26 cellular contexts compared by ENCODE assay signal in the genomic region with DNA sequence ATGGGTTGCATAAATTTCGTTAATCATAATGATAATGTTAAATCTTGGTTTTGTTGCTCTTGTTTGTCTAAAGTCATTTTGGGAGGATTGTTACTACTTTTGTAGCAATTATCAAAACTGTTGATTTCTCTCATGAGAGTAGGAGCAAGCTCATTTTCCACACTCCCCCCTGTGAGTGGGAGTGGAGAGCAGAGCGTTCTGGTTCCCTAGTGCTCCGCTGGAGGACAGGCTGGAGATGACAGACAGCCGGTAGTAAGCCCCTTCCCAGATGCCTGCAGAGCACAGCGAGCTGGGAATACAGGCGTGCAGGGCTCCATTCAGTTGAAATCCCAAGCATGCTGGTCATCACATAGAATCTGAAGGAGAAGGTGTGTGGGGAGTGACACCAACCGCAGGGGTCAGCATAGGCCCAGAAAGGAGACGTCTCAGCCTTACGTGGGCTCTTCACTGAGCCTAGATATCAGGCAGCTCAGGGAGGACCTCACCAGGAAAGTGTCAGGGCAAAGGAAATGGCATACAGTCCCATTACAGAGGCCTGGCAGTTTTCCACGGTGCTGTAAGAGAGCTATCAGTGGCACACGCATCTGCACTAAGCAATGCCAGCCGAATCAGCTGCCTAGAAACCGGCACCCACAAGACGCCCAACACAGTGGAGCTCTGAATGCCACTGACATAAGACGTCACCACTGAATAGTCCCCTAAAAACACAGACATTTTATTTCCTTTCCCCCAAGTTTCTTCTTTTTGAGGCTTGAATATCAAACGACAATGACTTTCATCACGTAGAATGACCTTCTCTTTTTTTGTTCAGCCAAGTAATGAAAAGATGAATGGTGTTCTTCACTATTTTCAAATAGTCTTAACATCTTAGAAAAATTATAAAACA.
A peak's percentile ranks its signal among the peaks of the same experiment; 100 is the strongest.
DNase-seq lines count a peak whose midpoint lies in the region; ATAC-seq, FAIRE-seq and TF ChIP-seq lines count a peak whose summit lies in the region.
"Had no signal": no experiment of that assay in that cellular context is flagged by ENCODE, and none has a peak within 500 bp of the region (broad histone marks: within the 10 kb centered on the region; RNA-seq: fewer than 3 reads in every experiment).

No MANE protein-coding gene starts in this region.

- peaks cover 5 to 11% of the 10 kb centered on the region in 2 experiments; a peak in 3 of 5 replicates for H3K36me3 ChIP-seq in HepG2 (replicated peaks in 1 of 2; ENCODE audit: control insufficient read depth in 1 of 2, insufficient read depth in 2 of 2, low read length in 2 of 2)
- H3K36me3 ChIP-seq: BLaER1 treated with 17β-estradiol and CSF1 and Interleukin-3, amounts not matched to agents 10 nM and 100 nM had no signal

- TF ChIP-seq RAD21 in HepG2 (CRISPR knock-in tag; IDR thresholded peaks at IDR 0.05): no peak

- intact Hi-C loops in HepG2 (cut with micrococcal nuclease; ENCODE audit: unreplicated experiment): no loop called here

- in situ Hi-C loops in HepG2 (cut with HindIII; ENCODE audit: extremely low pct_ligation_motif_present, low pct_unique_long_range_greater_than_20kb): no loop called here

- CTCF ChIA-PET in HepG2 (lab: Yijun Ruan, JAX; ENCODE audit: low intra/inter-chr PET ratio, low total read pairs): interaction anchor here (0.5 kb wide), 1 partner anchor 419 kb away, joined by 3 read pairs; no protein-coding TSS in a partner anchor

- DNase-seq in Ammon's horn (ENCODE audit: low spot score): peak; percentile 55
- DNase-seq in M059J (ENCODE audit: low read depth): peak; percentile 56
- peak; percentile 43 for DNase-seq in epidermal melanocyte (ENCODE audit: insufficient read length, low spot score)
- DNase-seq in HepG2 (ENCODE audit: low spot score): no peak
- no peak for DNase-seq in AG08395 (ENCODE audit: low spot score)
- DNase-seq in H54 (ENCODE audit: insufficient read length, low spot score): no peak
- DNase-seq in foreskin keratinocyte: no peak
- no peak for DNase-seq in cerebellar cortex (ENCODE audit: low spot score)
- DNase-seq: activated CD4-positive, alpha-beta memory T cell treated with anti-CD3 and anti-CD28 coated beads, Interleukin-2, amount 10 ng/mL, durations not matched to agents 7 days and 5 days; activated effector memory CD4-positive, alpha-beta T cell treated with anti-CD3 and anti-CD28 coated beads, Interleukin-2, amount 50 U/mL, for 16 hours; activated T-cell treated with anti-CD3 and anti-CD28 coated beads for 4 hours; effector memory CD4-positive, alpha-beta T cell; mesendoderm; naive B cell; NCI-H1092; NCI-H2081; NCI-H774; SHP77 treated with DMSO at 0.1 percent for 48 hours; small intestine; stimulated activated CD4-positive, alpha-beta T cell treated with anti-CD3 and anti-CD28 coated beads, Interleukin-1b, Interleukin-23, amount 100 ng/mL, for 48 hours; SW 1271; T1000 had no signal

- H3K27ac ChIP-seq in HepG2 (ENCODE audit: extremely low read length, insufficient read depth, low read length) (no peak overlapping the region), foreskin keratinocyte (no peak overlapping the region)
- H3K27ac ChIP-seq: BLaER1 treated with 17β-estradiol and CSF1 and Interleukin-3, amounts not matched to agents 10 nM and 100 nM; HL-60 had no signal

- no TSS peak for BruUV-seq in HepG2 (replicated peaks; lab: Mats Ljungman, UMichigan)

- no peak for ATAC-seq in HepG2
- no peak for ATAC-seq in foreskin keratinocyte
- ATAC-seq: esophagus mucosa, GM12878 had no signal

- no peak overlapping the region for H3K4me3 ChIP-seq in HepG2 (replicated peaks in 1 of 3; ENCODE audit: insufficient read depth in 1 of 3, low read depth in 2 of 3, low read length in 3 of 3)
- H3K4me3 ChIP-seq: BLaER1 treated with 17β-estradiol and CSF1 and Interleukin-3, amounts not matched to agents 10 nM and 100 nM; GM12878 had no signal

- no peaks in the 10 kb centered on the region for H4K20me1 ChIP-seq in HepG2 (ENCODE audit: insufficient read depth, low read length)
- H4K20me1 ChIP-seq: BLaER1 treated with 17β-estradiol and CSF1 and Interleukin-3, amounts not matched to agents 10 nM and 100 nM had no signal

- TF ChIP-seq CTCF in HepG2 (CRISPR knock-in tag; IDR thresholded peaks at IDR 0.05): no peak
- TF ChIP-seq CTCF in foreskin keratinocyte (conservative IDR thresholded peaks at IDR 0.05): no peak

- peaks cover 59% of the 10 kb centered on the region for H3K4me1 ChIP-seq in HepG2 (ENCODE audit: insufficient read depth, low read length)
- no peaks in the 10 kb centered on the region for H3K4me1 ChIP-seq in foreskin keratinocyte
- H3K4me1 ChIP-seq: BLaER1 treated with 17β-estradiol and CSF1 and Interleukin-3, amounts not matched to agents 10 nM and 100 nM had no signal

- WGBS in HepG2 (ENCODE audit: low lambda C conversion rate): 98% methylated on average over 17 of the region's 17 CpGs

- TF ChIP-seq POLR2A in HepG2 (IDR thresholded peaks at IDR 0.05; ENCODE audit: insufficient read depth in 1 of 2, low read depth in 2 of 2, low read length in 2 of 2): no peak
- no peak for TF ChIP-seq POLR2A in H54 (IDR thresholded peaks at IDR 0.05; ENCODE audit: low read depth, low read length)

- POLR2A ChIA-PET in HepG2 (lab: Yijun Ruan, JAX): interaction anchor here (10.5 kb wide), 1 partner anchor 91 kb away, joined by 354 read pairs; a partner anchor contains a TSS

- no peak overlapping the region for H2AFZ ChIP-seq in HepG2 (ENCODE audit: low read length)

- no peak overlapping the region for H3K9ac ChIP-seq in HepG2 (ENCODE audit: insufficient read depth, low read depth, low read length)
- H3K9ac ChIP-seq: BLaER1 treated with 17β-estradiol and CSF1 and Interleukin-3, amounts not matched to agents 10 nM and 100 nM had no signal

- H3K4me2 ChIP-seq in HepG2 (ENCODE audit: low read depth, low read length): no peak overlapping the region
- H3K4me2 ChIP-seq: BLaER1 treated with 17β-estradiol and CSF1 and Interleukin-3, amounts not matched to agents 10 nM and 100 nM had no signal

- no peak for TF ChIP-seq EP300 in HepG2 (IDR thresholded peaks at IDR 0.05; ENCODE audit: low read depth in 2 of 2, low read length in 2 of 2)
- no peak for TF ChIP-seq EP300 in HepG2 (CRISPR knock-in tag; IDR thresholded peaks at IDR 0.05; ENCODE audit: borderline replicate concordance)

- H3K79me2 ChIP-seq in HepG2 (ENCODE audit: insufficient read depth, low read length): peaks cover 44% of the 10 kb centered on the region

- H3K27me3 ChIP-seq in HepG2 (ENCODE audit: control insufficient read depth in 1 of 2, insufficient read depth in 2 of 2, low read length in 2 of 2) (no peaks in the 10 kb centered on the region), foreskin keratinocyte (no peaks in the 10 kb centered on the region)
- H3K27me3 ChIP-seq: BLaER1 treated with 17β-estradiol and CSF1 and Interleukin-3, amounts not matched to agents 10 nM and 100 nM had no signal

- H3K9me3 ChIP-seq in HepG2 (ENCODE audit: low read length): no peaks in the 10 kb centered on the region
- H3K9me3 ChIP-seq: BLaER1 treated with 17β-estradiol and CSF1 and Interleukin-3, amounts not matched to agents 10 nM and 100 nM had no signal

- FAIRE-seq in HepG2 (lab: Jason Lieb, UNC): no peak
- no peak for FAIRE-seq in H54 (lab: Jason Lieb, UNC)
- FAIRE-seq: GM12878, small intestine had no signal

TF ChIP-seq in HepG2, 621 proteins besides CTCF, POLR2A, EP300 and RAD21 (continues in another document):
- TF ChIP-seq SRSF1 (optimal IDR thresholded peaks at IDR 0.05; ENCODE audit: low read depth, low read length): no peak
- TF ChIP-seq NCOA5 (CRISPR knock-in tag; IDR thresholded peaks at IDR 0.05): no peak
- no peak for TF ChIP-seq ZC3H4 (CRISPR knock-in tag; IDR thresholded peaks at IDR 0.05; ENCODE audit: borderline replicate concordance)
- 0 out of 2 replicates have a peak, but pooled peaks have one; percentile 41 for TF ChIP-seq ZNF263 (CRISPR knock-in tag; IDR thresholded peaks at IDR 0.05)
- TF ChIP-seq, protein P1, sequence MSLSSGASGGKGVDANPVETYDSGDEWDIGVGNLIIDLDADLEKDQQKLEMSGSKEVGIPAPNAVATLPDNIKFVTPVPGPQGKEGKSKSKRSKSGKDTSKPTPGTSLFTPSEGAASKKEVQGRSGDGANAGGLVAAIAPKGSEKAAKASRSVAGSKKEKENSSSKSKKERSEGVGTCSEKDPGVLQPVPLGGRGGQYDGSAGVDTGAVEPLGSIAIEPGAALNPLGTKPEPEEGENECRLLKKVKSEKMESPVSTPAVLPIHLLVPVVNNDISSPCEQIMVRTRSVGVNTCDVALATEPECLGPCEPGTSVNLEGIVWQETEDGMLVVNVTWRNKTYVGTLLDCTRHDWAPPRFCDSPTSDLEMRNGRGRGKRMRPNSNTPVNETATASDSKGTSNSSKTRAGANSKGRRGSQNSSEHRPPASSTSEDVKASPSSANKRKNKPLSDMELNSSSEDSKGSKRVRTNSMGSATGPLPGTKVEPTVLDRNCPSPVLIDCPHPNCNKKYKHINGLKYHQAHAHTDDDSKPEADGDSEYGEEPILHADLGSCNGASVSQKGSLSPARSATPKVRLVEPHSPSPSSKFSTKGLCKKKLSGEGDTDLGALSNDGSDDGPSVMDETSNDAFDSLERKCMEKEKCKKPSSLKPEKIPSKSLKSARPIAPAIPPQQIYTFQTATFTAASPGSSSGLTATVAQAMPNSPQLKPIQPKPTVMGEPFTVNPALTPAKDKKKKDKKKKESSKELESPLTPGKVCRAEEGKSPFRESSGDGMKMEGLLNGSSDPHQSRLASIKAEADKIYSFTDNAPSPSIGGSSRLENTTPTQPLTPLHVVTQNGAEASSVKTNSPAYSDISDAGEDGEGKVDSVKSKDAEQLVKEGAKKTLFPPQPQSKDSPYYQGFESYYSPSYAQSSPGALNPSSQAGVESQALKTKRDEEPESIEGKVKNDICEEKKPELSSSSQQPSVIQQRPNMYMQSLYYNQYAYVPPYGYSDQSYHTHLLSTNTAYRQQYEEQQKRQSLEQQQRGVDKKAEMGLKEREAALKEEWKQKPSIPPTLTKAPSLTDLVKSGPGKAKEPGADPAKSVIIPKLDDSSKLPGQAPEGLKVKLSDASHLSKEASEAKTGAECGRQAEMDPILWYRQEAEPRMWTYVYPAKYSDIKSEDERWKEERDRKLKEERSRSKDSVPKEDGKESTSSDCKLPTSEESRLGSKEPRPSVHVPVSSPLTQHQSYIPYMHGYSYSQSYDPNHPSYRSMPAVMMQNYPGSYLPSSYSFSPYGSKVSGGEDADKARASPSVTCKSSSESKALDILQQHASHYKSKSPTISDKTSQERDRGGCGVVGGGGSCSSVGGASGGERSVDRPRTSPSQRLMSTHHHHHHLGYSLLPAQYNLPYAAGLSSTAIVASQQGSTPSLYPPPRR (CRISPR knock-in tag; IDR thresholded peaks at IDR 0.05; ENCODE audit: borderline replicate concordance): peak; percentile 26; the same call in 1 of the 2 replicates

Comparison
In these comparisons a context has a peak if more than half of its experiments do, and no peak if none do; other contexts are left out.
1. DNase-seq: peak in Ammon's horn (single experiment), M059J (single experiment) and epidermal melanocyte (single experiment); none in HepG2 (single experiment), AG08395 (single experiment), H54 (single experiment), foreskin keratinocyte (0 of 2) and cerebellar cortex (single experiment).